Comparison of ENCODE assay signal across 24 cellular contexts in the genomic region with DNA sequence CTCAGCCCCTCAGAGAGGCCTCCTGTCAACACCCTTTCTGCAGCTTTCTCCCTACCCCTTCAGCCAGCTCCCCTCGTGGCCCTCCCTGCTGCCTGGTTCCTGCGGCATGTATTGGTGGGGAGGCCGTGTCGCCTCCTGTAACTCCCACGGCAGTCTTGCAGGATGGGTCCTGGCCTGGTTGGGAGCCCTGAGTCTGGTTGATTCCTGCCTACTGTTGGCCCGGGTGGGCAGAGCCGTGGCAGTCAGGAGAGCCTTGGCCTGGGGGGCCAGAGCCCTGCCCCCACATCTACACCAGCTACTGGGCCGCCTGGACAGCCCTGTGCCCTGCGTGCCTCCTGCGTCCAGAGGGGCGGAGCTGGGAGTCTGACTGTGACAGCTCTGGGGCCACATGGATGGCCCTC. TPM values are rescaled to one million over a fixed set of nuclear protein-coding genes. Genes with fewer than 3 reads are reported as not detected.
DNase-seq lines count a peak whose midpoint lies in the region; ATAC-seq and TF ChIP-seq lines count a peak whose summit lies in the region.
"Had no signal": no experiment of that assay in that cellular context is flagged by ENCODE, and none has a peak within 500 bp of the region (broad histone marks: within the 10 kb centered on the region; RNA-seq: fewer than 3 reads in every experiment).

No MANE protein-coding gene starts in this region.

- DNase-seq in T-helper 1 cell (no peak), right cardiac atrium (peak in 2 of 3 donors; percentile 51 to 53), progenitor cell of endocrine pancreas (ENCODE audit: low spot score, unreplicated experiment) (no peak)
- DNase-seq in CD4-positive, alpha-beta T cell, result no peak
- DNase-seq in activated CD4-positive, alpha-beta T cell treated with anti-CD3 and anti-CD28 coated beads for 48 hours, result no peak
- DNase-seq: activated CD8-positive, alpha-beta memory T cell treated with anti-CD3 and anti-CD28 coated beads, Interleukin-2, amount 10 ng/mL, durations not matched to agents 7 days and 5 days; activated effector memory CD4-positive, alpha-beta T cell treated with Interleukin-2 at 50 U/mL for 16 hours; BE2C; DMS 273 treated with DMSO at 0.1 percent for 48 hours; dorsolateral prefrontal cortex; foreskin melanocyte; HCEC 1CT; NCI-H1105; NCI-H2107; NCI-H526 treated with DMSO at 0.1 percent for 48 hours; OCI-M1; SJCRH30; stimulated activated CD4-positive, alpha-beta T cell treated with anti-CD3 and anti-CD28 coated beads, Interleukin-2, amount 100 ng/mL, for 24 hours; T-helper 17 cell had no signal

- H3K9me3 ChIP-seq in OCI-LY1 (ENCODE audit: low read length), result no peaks in the 10 kb centered on the region
- no peaks in the 10 kb centered on the region for H3K9me3 ChIP-seq in right cardiac atrium (ENCODE audit: control insufficient read depth, low read length)
- H3K9me3 ChIP-seq in CD4-positive, alpha-beta T cell (ENCODE audit: control insufficient read depth, low read length), result no peaks in the 10 kb centered on the region
- H3K9me3 ChIP-seq: BE2C, SJCRH30 had no signal

- no peaks in the 10 kb centered on the region for H3K36me3 ChIP-seq in OCI-LY1 (ENCODE audit: insufficient read depth, low read length)
- H3K36me3 ChIP-seq: SJCRH30 had no signal

- H3K4me3 ChIP-seq in OCI-LY1 (ENCODE audit: low read depth, low read length, poor library complexity, severe bottlenecking), result peak overlapping the region; percentile 47
- H3K4me3 ChIP-seq in right cardiac atrium (ENCODE audit: low read length), result no peak overlapping the region
- H3K4me3 ChIP-seq: dorsolateral prefrontal cortex, SJCRH30 had no signal

- H3K36me3 Mint-ChIP-seq in T-helper 1 cell treated with Interleukin-12 subunit alpha and Interleukin-12 subunit beta and Interleukin-4 antibody, amounts not matched to agents 30 μg/mL and 1 μg/mL, for 36 hours (ENCODE audit: low read depth), result no peaks in the 10 kb centered on the region
- no peaks in the 10 kb centered on the region for H3K36me3 Mint-ChIP-seq in progenitor cell of endocrine pancreas (ENCODE audit: insufficient read depth)
- H3K36me3 Mint-ChIP-seq in CD4-positive, alpha-beta T cell (ENCODE audit: low read depth), result no peaks in the 10 kb centered on the region
- H3K36me3 Mint-ChIP-seq: activated CD8-positive, alpha-beta memory T cell treated with anti-CD3 and anti-CD28 coated beads, Interleukin-2, amount 10 ng/mL, durations not matched to agents 7 days and 5 days had no signal

- POLR2A ChIA-PET in CD4-positive, alpha-beta T cell (lab: Charles Lee), result no interaction called here

- H3K27me3 ChIP-seq in OCI-LY1 (ENCODE audit: insufficient read depth, low read length) (no peaks in the 10 kb centered on the region), right cardiac atrium (ENCODE audit: control insufficient read depth, insufficient read depth) (no peaks in the 10 kb centered on the region)
- H3K27me3 ChIP-seq in CD4-positive, alpha-beta T cell (ENCODE audit: control insufficient read depth, insufficient read depth, low read length), result no peaks in the 10 kb centered on the region
- H3K27me3 ChIP-seq: BE2C, dorsolateral prefrontal cortex, SJCRH30 had no signal

- H2AFZ ChIP-seq in OCI-LY1 (ENCODE audit: low read length), result no peak overlapping the region
- H2AFZ ChIP-seq: parathyroid adenoma had no signal

- peak overlapping the region; percentile 61 for H3K4me2 ChIP-seq in OCI-LY1 (ENCODE audit: low read length)

- H3K9ac ChIP-seq in OCI-LY1 (ENCODE audit: low read length), result peak overlapping the region; percentile 49; the same call in 1 of the 2 replicates
- H3K9ac ChIP-seq: parathyroid adenoma had no signal

- peaks cover 31% of the 10 kb centered on the region for H3K4me1 Mint-ChIP-seq in T-helper 1 cell treated with Interleukin-12 subunit alpha and Interleukin-12 subunit beta and Interleukin-4 antibody, amounts not matched to agents 30 μg/mL and 1 μg/mL, for 36 hours (ENCODE audit: low read depth)
- peaks cover 13% of the 10 kb centered on the region for H3K4me1 Mint-ChIP-seq in progenitor cell of endocrine pancreas (ENCODE audit: low read depth)
- H3K4me1 Mint-ChIP-seq in CD4-positive, alpha-beta T cell (ENCODE audit: low read depth), result peaks cover 27% of the 10 kb centered on the region

- H3K27me3 Mint-ChIP-seq in T-helper 1 cell treated with Interleukin-12 subunit alpha and Interleukin-12 subunit beta and Interleukin-4 antibody, amounts not matched to agents 30 μg/mL and 1 μg/mL, for 36 hours (ENCODE audit: low read depth), result no peaks in the 10 kb centered on the region
- H3K27me3 Mint-ChIP-seq in progenitor cell of endocrine pancreas, result no peaks in the 10 kb centered on the region
- no peaks in the 10 kb centered on the region for H3K27me3 Mint-ChIP-seq in CD4-positive, alpha-beta T cell
- H3K27me3 Mint-ChIP-seq: activated CD8-positive, alpha-beta memory T cell treated with anti-CD3 and anti-CD28 coated beads, Interleukin-2, amount 10 ng/mL, durations not matched to agents 7 days and 5 days; T-helper 17 cell had no signal

- WGBS in right cardiac atrium, result 68% methylated on average over 11 of the region's 11 CpGs

- no peaks in the 10 kb centered on the region for H3F3A ChIP-seq in OCI-LY1 (ENCODE audit: insufficient read depth, low read length)

- CTCF ChIA-PET in CD4-positive, alpha-beta T cell (lab: Charles Lee), result no interaction called here

- H3K9me2 ChIP-seq in OCI-LY1 (ENCODE audit: low read depth, low read length), result no peaks in the 10 kb centered on the region

- peak overlapping the region; percentile 57 for H3K27ac Mint-ChIP-seq in T-helper 1 cell treated with Interleukin-12 subunit alpha and Interleukin-12 subunit beta and Interleukin-4 antibody, amounts not matched to agents 30 μg/mL and 1 μg/mL, for 36 hours
- H3K27ac Mint-ChIP-seq in progenitor cell of endocrine pancreas, result peak overlapping the region; percentile 51
- H3K27ac Mint-ChIP-seq in CD4-positive, alpha-beta T cell, result no peak overlapping the region
- H3K27ac Mint-ChIP-seq: activated CD8-positive, alpha-beta memory T cell treated with anti-CD3 and anti-CD28 coated beads, Interleukin-2, amount 10 ng/mL, durations not matched to agents 7 days and 5 days; T-helper 17 cell had no signal

- ATAC-seq in right cardiac atrium (no peak), HG03378 (IDR thresholded peaks at IDR 0.05; ENCODE audit: unreplicated experiment) (no peak)
- ATAC-seq in CD4-positive, alpha-beta T cell (ENCODE audit: poor library complexity), result no peak
- ATAC-seq: activated CD8-positive, alpha-beta memory T cell treated with anti-CD3 and anti-CD28 coated beads, Interleukin-2, amount 10 ng/mL, durations not matched to agents 7 days and 5 days; T-helper 17 cell had no signal

- H3K4me3 Mint-ChIP-seq in T-helper 1 cell treated with Interleukin-12 subunit alpha and Interleukin-12 subunit beta and Interleukin-4 antibody, amounts not matched to agents 30 μg/mL and 1 μg/mL, for 36 hours, result no peak overlapping the region
- H3K4me3 Mint-ChIP-seq in progenitor cell of endocrine pancreas (ENCODE audit: low read depth), result no peak overlapping the region
- no peak overlapping the region for H3K4me3 Mint-ChIP-seq in CD4-positive, alpha-beta T cell
- H3K4me3 Mint-ChIP-seq: activated CD8-positive, alpha-beta memory T cell treated with anti-CD3 and anti-CD28 coated beads, Interleukin-2, amount 10 ng/mL, durations not matched to agents 7 days and 5 days; T-helper 17 cell had no signal

- H3K79me2 ChIP-seq in OCI-LY1 (ENCODE audit: insufficient read depth, low read length), result no peaks in the 10 kb centered on the region
- H3K79me2 ChIP-seq: parathyroid adenoma had no signal

- TF ChIP-seq CTCF in OCI-LY1 (IDR thresholded peaks at IDR 0.05; ENCODE audit: low read length) (no peak), progenitor cell of endocrine pancreas (IDR thresholded peaks at IDR 0.05; ENCODE audit: unreplicated experiment) (no peak)
- no peak for TF ChIP-seq CTCF in CD4-positive, alpha-beta T cell (IDR thresholded peaks at IDR 0.05)

- peaks cover 70% of the 10 kb centered on the region for H3K4me1 ChIP-seq in OCI-LY1 (ENCODE audit: insufficient read depth, low read length, severe bottlenecking)
- peaks cover 17% of the 10 kb centered on the region for H3K4me1 ChIP-seq in right cardiac atrium (ENCODE audit: control insufficient read depth, insufficient read depth, low read length)
- H3K4me1 ChIP-seq: parathyroid adenoma, SJCRH30 had no signal

- H4K20me1 ChIP-seq in OCI-LY1 (ENCODE audit: insufficient read depth, low read length), result no peaks in the 10 kb centered on the region

- H3K27ac ChIP-seq in OCI-LY1 (ENCODE audit: low read depth, low read length, poor library complexity, severe bottlenecking) (peak overlapping the region; percentile 70), right cardiac atrium (ENCODE audit: low read length) (peak overlapping the region; percentile 78)
- no peak overlapping the region for H3K27ac ChIP-seq in CD4-positive, alpha-beta T cell (ENCODE audit: low read depth, low read length)
- H3K27ac ChIP-seq: 22Rv1, parathyroid adenoma, SJCRH30 had no signal

- no peaks in the 10 kb centered on the region for H3K9me3 Mint-ChIP-seq in T-helper 1 cell treated with Interleukin-12 subunit alpha and Interleukin-12 subunit beta and Interleukin-4 antibody, amounts not matched to agents 30 μg/mL and 1 μg/mL, for 36 hours
- H3K9me3 Mint-ChIP-seq in progenitor cell of endocrine pancreas (ENCODE audit: low read depth), result no peaks in the 10 kb centered on the region
- H3K9me3 Mint-ChIP-seq in CD4-positive, alpha-beta T cell, result no peaks in the 10 kb centered on the region

- intact Hi-C loops in right cardiac atrium (cut with DNase I), result no loop called here
- intact Hi-C loops in CD4-positive, alpha-beta T cell (cut with DNase I, micrococcal nuclease), result no loop called here

RNA-seq across cellular contexts. Expression of a gene that starts 30.3 kb away (rescaled TPM):
- 100 to 1,000 TPM in 1 of 4 donors, 10 to 100 TPM in 3; 74.3 to 106 (median 88.5) TPM for total RNA-seq in right cardiac atrium
- polyA plus RNA-seq in right cardiac atrium, result 31.6 TPM
- 68.8 and 74.5 TPM in 2 replicates for total RNA-seq in progenitor cell of endocrine pancreas
- 10 to 100 TPM; 13.9 to 15.6 TPM for total RNA-seq in CD4-positive, alpha-beta T cell

RNA-seq across cellular contexts. Expression of a gene that starts 52.5 kb away (rescaled TPM):
- 1 to 10 TPM; 5.5 to 7.9 (median 6.5) TPM for total RNA-seq in right cardiac atrium
- polyA plus RNA-seq in right cardiac atrium, result 5.6 TPM
- 20.9 and 21.0 TPM in 2 replicates for total RNA-seq in progenitor cell of endocrine pancreas
- total RNA-seq in CD4-positive, alpha-beta T cell, result 1 to 10 TPM; 1.0 to 1.1 TPM
- total RNA-seq: SJCRH30 had no signal

Comparison
In these comparisons a context has a peak if more than half of its experiments do, and no peak if none do; other contexts are left out.
1. DNase-seq: peak in right cardiac atrium (2 of 3); none in T-helper 1 cell (0 of 5), progenitor cell of endocrine pancreas (single experiment), CD4-positive, alpha-beta T cell (0 of 10) and activated CD4-positive, alpha-beta T cell treated with anti-CD3 and anti-CD28 coated beads for 48 hours (single experiment).